14 cellular contexts compared by ENCODE assay signal in genomic region chr15:57647791-57648130, GRCh38. TPM values are rescaled to one million over a fixed set of nuclear protein-coding genes. Genes with fewer than 3 reads are reported as not detected.
DNase-seq lines count a peak whose midpoint lies in the region; ATAC-seq and TF ChIP-seq lines count a peak whose summit lies in the region.
"Had no signal": no experiment of that assay in that cellular context is flagged by ENCODE, and none has a peak within 500 bp of the region (broad histone marks: within the 10 kb centered on the region; RNA-seq: fewer than 3 reads in every experiment).

No MANE protein-coding gene starts in this region.

- H3K9me3 ChIP-seq in subcutaneous abdominal adipose tissue (ENCODE audit: control insufficient read depth in 5 of 5, low read length in 5 of 5) = no peaks in the 10 kb centered on the region

- no peak overlapping the region for H3K9ac ChIP-seq in subcutaneous abdominal adipose tissue (ENCODE audit: low read length in 5 of 5)
- H3K9ac ChIP-seq: parathyroid adenoma had no signal

- ATAC-seq in HG03457 (IDR thresholded peaks at IDR 0.05; ENCODE audit: unreplicated experiment) (no peak), GM19395 (IDR thresholded peaks at IDR 0.05; ENCODE audit: unreplicated experiment) (no peak), HG03571 (IDR thresholded peaks at IDR 0.05; ENCODE audit: unreplicated experiment) (no peak)

- peaks cover 22 to 49% (median 38%) of the 10 kb centered on the region in 5 donors for H3K36me3 ChIP-seq in subcutaneous abdominal adipose tissue (ENCODE audit: control insufficient read depth in 5 of 5, insufficient read depth in 5 of 5, low read length in 5 of 5)
- H3K36me3 ChIP-seq: WERI-Rb-1 had no signal

- H3K4me3 ChIP-seq in cardiac fibroblast (replicated peaks in 1 of 2; ENCODE audit: low read depth in 2 of 2, low read length in 2 of 2) (no peak overlapping the region), subcutaneous abdominal adipose tissue (ENCODE audit: low read depth in 1 of 5, low read length in 5 of 5) (no peak overlapping the region)

- no peak for TF ChIP-seq CTCF in cardiac fibroblast (IDR thresholded peaks at IDR 0.05; ENCODE audit: low read depth, low read length)

- H3K27ac ChIP-seq in subcutaneous abdominal adipose tissue (ENCODE audit: low read depth, low read length) = peak overlapping the region; percentile 47
- H3K27ac ChIP-seq: parathyroid adenoma, WERI-Rb-1 had no signal

- H3K27me3 ChIP-seq in subcutaneous abdominal adipose tissue (ENCODE audit: control insufficient read depth in 5 of 5, insufficient read depth in 4 of 5, low read length in 5 of 5) = no peaks in the 10 kb centered on the region

- H3K4me1 ChIP-seq in subcutaneous abdominal adipose tissue (ENCODE audit: control insufficient read depth in 5 of 5, insufficient read depth in 5 of 5, low read length in 5 of 5) = peaks cover 9 to 32% (median 23%) of the 10 kb centered on the region in 5 donors
- H3K4me1 ChIP-seq: parathyroid adenoma had no signal

- DNase-seq in HT1080 (ENCODE audit: low read depth) (peak; percentile 52), cardiac fibroblast (ENCODE audit: low read depth in 2 of 2) (peak; percentile 22 to 33), islet precursor cell (peak; percentile 61)
- DNase-seq in activated CD4-positive, alpha-beta T cell treated with anti-CD3 and anti-CD28 coated beads for 1 hour = no peak
- DNase-seq: aorta, erythroblast, Kasumi-1, NCI-H345, WERI-Rb-1 had no signal

RNA-seq across cellular contexts. Expression of gene MYZAP, which starts 56.1 kb away (rescaled TPM):
- 1.8 and 2.1 TPM in 2 replicates for total RNA-seq in HT1080 (2014; rRNA removed; shearing (Covaris generic))
- polyA plus RNA-seq in HT1080 (2015; cell fraction: cytosol; rRNA removed) = 2.3 and 4.0 TPM in 2 replicates
- polyA plus RNA-seq in HT1080 (2015; cell fraction: nucleus; rRNA removed) = 1.8 and 2.1 TPM in 2 replicates

RNA-seq across cellular contexts. Expression of gene POLR2M, which starts 58.8 kb away (rescaled TPM):
- 117 and 253 TPM in 2 replicates for total RNA-seq in HT1080 (2014; rRNA removed; shearing (Covaris generic))
- 99.1 and 141 TPM in 2 replicates for polyA plus RNA-seq in HT1080 (2015; cell fraction: cytosol; rRNA removed)
- 17.7 and 19.1 TPM in 2 replicates for polyA plus RNA-seq in HT1080 (2015; cell fraction: nucleus; rRNA removed)
